ENCODE assay signal across 11 cellular contexts in genomic region chr17:44733753-44734152, GRCh38. TPM values are rescaled to one million over a fixed set of nuclear protein-coding genes. Genes with fewer than 3 reads are reported as not detected.
A peak's percentile ranks its signal among the peaks of the same experiment; 100 is the strongest.
DNase-seq lines count a peak whose midpoint lies in the region; ATAC-seq, FAIRE-seq and TF ChIP-seq lines count a peak whose summit lies in the region.
"Had no signal": no experiment of that assay in that cellular context is flagged by ENCODE, and none has a peak within 500 bp of the region (broad histone marks: within the 10 kb centered on the region; RNA-seq: fewer than 3 reads in every experiment).

No MANE protein-coding gene starts in this region.

- no peak overlapping the region for H4K91ac ChIP-seq in H1 (replicated peaks; ENCODE audit: insufficient read length, low read length)

- H3K9me3 ChIP-seq in H1 (ENCODE audit: insufficient read depth in 2 of 2, low read depth in 1 of 2, low read length in 1 of 2), result no peaks in the 10 kb centered on the region
- H3K9me3 ChIP-seq: esophagus squamous epithelium had no signal

- H3K27me3 ChIP-seq in H1 (replicated peaks in 1 of 4; ENCODE audit: control insufficient read depth in 3 of 4, extremely low read depth in 1 of 4, insufficient read depth in 3 of 4, low read length in 3 of 4), result no peaks in the 10 kb centered on the region
- H3K27me3 ChIP-seq: esophagus squamous epithelium had no signal

- no peak overlapping the region for H2BK12ac ChIP-seq in H1 (ENCODE audit: low read depth, low read length)

- peaks cover 10 to 36% (median 21%) of the 10 kb centered on the region in 4 experiments; a peak in 7 of 8 replicates for H3K36me3 ChIP-seq in H1 (ENCODE audit: control insufficient read depth in 2 of 4, insufficient read depth in 4 of 4, low read length in 3 of 4)

- H4K20me1 ChIP-seq in H1 (replicated peaks in 1 of 2; ENCODE audit: control insufficient read depth in 1 of 2, insufficient read depth in 2 of 2, low read length in 2 of 2), result peaks cover 0 to 2% of the 10 kb centered on the region in 2 experiments

- H3K14ac ChIP-seq in H1 (ENCODE audit: insufficient read length), result no peak overlapping the region

- no peak overlapping the region for H3K9ac ChIP-seq in H1 (replicated peaks in 1 of 4; ENCODE audit: extremely low read depth in 1 of 4, low read depth in 3 of 4, low read length in 3 of 4)

- POLR2A ChIA-PET in H1 (lab: Charles Lee; ENCODE audit: partially characterized antibody), result no interaction called here

- no peak for TF ChIP-seq POLR2A in H1 (IDR thresholded peaks at IDR 0.05; ENCODE audit: control extremely low read depth in 1 of 2, low read depth in 2 of 2, low read length in 2 of 2)
- no peak for TF ChIP-seq POLR2A in GM12892 (IDR thresholded peaks at IDR 0.05; ENCODE audit: low read depth, low read length)

- H3K23ac ChIP-seq in H1 (ENCODE audit: insufficient read length), result no peak overlapping the region

- CTCF ChIA-PET in H1 (lab: Charles Lee; ENCODE audit: partially characterized antibody), result interaction anchor here (0.6 to 7.1 kb wide), 14 partner anchors 9 to 200 kb away, joined by 3 to 38 read pairs (median 4); partner anchors contain the start of gene CCDC43

- no peak overlapping the region for H2AFZ ChIP-seq in H1 (ENCODE audit: low read length)

- ATAC-seq in GM19395 (IDR thresholded peaks at IDR 0.05; ENCODE audit: unreplicated experiment) (no peak), GM19452 (IDR thresholded peaks at IDR 0.05; ENCODE audit: unreplicated experiment) (no peak)
- ATAC-seq: naive thymus-derived CD8-positive, alpha-beta T cell had no signal

- H2BK20ac ChIP-seq in H1 (ENCODE audit: low read length), result no peak overlapping the region

- H2BK120ac ChIP-seq in H1 (replicated peaks; ENCODE audit: low read depth, low read length), result no peak overlapping the region

- 79% methylated on average over 5 of the region's 5 CpGs; no CpG with 5 or more reads in 1 of the 2 experiments for WGBS in H1 (ENCODE audit: extremely low coverage in 1 of 2, insufficient coverage in 1 of 2, insufficient read length in 1 of 2, insufficient replicate concordance in 2 of 2, low coverage in 1 of 2, low lambda C conversion rate in 2 of 2, missing lambda C conversion rate in 1 of 2), 2 experiments

- H2AK5ac ChIP-seq in H1 (ENCODE audit: low read depth, low read length), result no peak overlapping the region

- peak; percentile 64 to 76 for TF ChIP-seq RAD21 in H1 (IDR thresholded peaks at IDR 0.05 in 1 of 2, conservative IDR thresholded peaks at IDR 0.05 in 1 of 2; ENCODE audit: low read depth in 2 of 2, low read length in 2 of 2)

- no peak overlapping the region for H3K18ac ChIP-seq in H1 (ENCODE audit: extremely low read depth, low read length)

- no peak overlapping the region for H3K27ac ChIP-seq in H1 (ENCODE audit: low read depth, low read length)
- H3K27ac ChIP-seq: esophagus squamous epithelium had no signal

- no peak overlapping the region for H3K4me3 ChIP-seq in H1 (ENCODE audit: extremely low read depth in 1 of 4, insufficient read depth in 2 of 4, low read depth in 3 of 4, low read length in 4 of 4)
- no peak overlapping the region for H3K4me3 ChIP-seq in retinal pigment epithelial cell (ENCODE audit: low read length)
- H3K4me3 ChIP-seq: esophagus squamous epithelium had no signal

- DNase-seq in NCI-H526 (lab: John Stamatoyannopoulos, UW) (peak; percentile 27 to 52), NCI-H526 treated with DMSO at 0.1 percent for 48 hours (lab: John Stamatoyannopoulos, UW) (no peak), NCI-H2227 (lab: John Stamatoyannopoulos, UW; ENCODE audit: unreplicated experiment) (peak; percentile 33), H1 (ENCODE audit: low read depth in 1 of 2, low spot score in 2 of 2) (peak in 1 of 2 experiments; percentile 63), retinal pigment epithelial cell (ENCODE audit: low read depth) (no peak), GM12892 (ENCODE audit: insufficient read length) (no peak)
- DNase-seq: esophagus squamous epithelium; naive thymus-derived CD8-positive, alpha-beta T cell; RPMI8226 had no signal

- no peak overlapping the region for H3K4ac ChIP-seq in H1 (replicated peaks; ENCODE audit: insufficient read length, low read depth, low read length)

- peak; percentile 63 to 80 (median 80) for TF ChIP-seq CTCF in H1 (IDR thresholded peaks at IDR 0.05; ENCODE audit: control extremely low read depth in 1 of 3, insufficient read depth in 1 of 3, low read depth in 1 of 3, low read length in 3 of 3)
- peak; percentile 55 for TF ChIP-seq CTCF in retinal pigment epithelial cell (conservative IDR thresholded peaks at IDR 0.05; ENCODE audit: low read depth, low read length)

- no peak overlapping the region for H4K5ac ChIP-seq in H1 (ENCODE audit: insufficient read length, low read depth, low read length)

- H3K56ac ChIP-seq in H1 (replicated peaks; ENCODE audit: insufficient read length, low read depth, low read length), result no peak overlapping the region

- H3K79me1 ChIP-seq in H1 (ENCODE audit: low read depth, low read length), result no peaks in the 10 kb centered on the region

- H3K4me1 ChIP-seq in H1 (replicated peaks in 1 of 4; ENCODE audit: control insufficient read depth in 3 of 4, insufficient read depth in 4 of 4, low read length in 3 of 4), result peaks cover 2 to 6% (median 3%) of the 10 kb centered on the region in 4 experiments; a peak in 4 of 7 replicates
- H3K4me1 ChIP-seq: esophagus squamous epithelium had no signal

- no peak overlapping the region for H2BK5ac ChIP-seq in H1 (ENCODE audit: low read depth, low read length)

- no peak for TF ChIP-seq EP300 in H1 (IDR thresholded peaks at IDR 0.05; ENCODE audit: borderline replicate concordance in 1 of 2, low read depth in 2 of 2, low read length in 2 of 2)

- no peak overlapping the region for H3K4me2 ChIP-seq in H1 (ENCODE audit: insufficient read depth in 1 of 2, low read depth in 2 of 2, low read length in 2 of 2)

- H3K79me2 ChIP-seq in H1 (ENCODE audit: control insufficient read depth in 1 of 2, insufficient read depth in 2 of 2, low read length in 2 of 2), result no peaks in the 10 kb centered on the region

- FAIRE-seq in H1 (lab: Jason Lieb, UNC) (no peak), GM12892 (lab: Jason Lieb, UNC) (no peak)

- H4K8ac ChIP-seq in H1 (ENCODE audit: extremely low read depth, insufficient read depth, low read length), result no peak overlapping the region

- H3K23me2 ChIP-seq in H1 (ENCODE audit: low read depth, low read length), result no peaks in the 10 kb centered on the region; the same call in 1 of the 2 replicates

- no peak overlapping the region for H2BK15ac ChIP-seq in H1 (ENCODE audit: low read length)

TF ChIP-seq in H1, 55 proteins besides CTCF, POLR2A, EP300 and RAD21:
- no peak for TF ChIP-seq JUN (IDR thresholded peaks at IDR 0.05; ENCODE audit: low read depth, low read length)
- TF ChIP-seq MAFK (IDR thresholded peaks at IDR 0.05; ENCODE audit: low read depth, low read length), result no peak
- no peak for TF ChIP-seq SIX5 (IDR thresholded peaks at IDR 0.05; ENCODE audit: low read depth, low read length)
- no peak for TF ChIP-seq PHF8 (conservative IDR thresholded peaks at IDR 0.05; ENCODE audit: low read depth, low read length)
- TF ChIP-seq, protein P1, sequence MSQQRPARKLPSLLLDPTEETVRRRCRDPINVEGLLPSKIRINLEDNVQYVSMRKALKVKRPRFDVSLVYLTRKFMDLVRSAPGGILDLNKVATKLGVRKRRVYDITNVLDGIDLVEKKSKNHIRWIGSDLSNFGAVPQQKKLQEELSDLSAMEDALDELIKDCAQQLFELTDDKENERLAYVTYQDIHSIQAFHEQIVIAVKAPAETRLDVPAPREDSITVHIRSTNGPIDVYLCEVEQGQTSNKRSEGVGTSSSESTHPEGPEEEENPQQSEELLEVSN (IDR thresholded peaks at IDR 0.05), result no peak
- TF ChIP-seq SP2 (IDR thresholded peaks at IDR 0.05; ENCODE audit: low read length), result no peak
- TF ChIP-seq CBX5 (IDR thresholded peaks at IDR 0.05; ENCODE audit: low read depth, low read length), result no peak
TF ChIP-seq in H1: peak in this region for 0.

RNA-seq across cellular contexts. Expression of gene ADAM11, which starts 25.0 kb away (rescaled TPM):
- total RNA-seq in H1 (2021; fragmentation: NEBNext Ultra II Directional; extraction: Animal tissue kit (Norgen Biotek cat#: 25700)), result 2.8 and 2.9 TPM in 2 replicates
- polyA plus RNA-seq in H1 (2011; rRNA removed), result 2.3 and 2.7 TPM in 2 replicates
- polyA plus RNA-seq in H1 (2011; cell fraction: cytosol; rRNA removed), result 2.4 TPM
- polyA plus RNA-seq in H1 (2011; cell fraction: nucleus; rRNA removed), result 21.8 TPM
- polyA plus RNA-seq in H1 (2012, experiment 1 of 2), result 3.5 to 5.7 TPM (median 4.1 TPM) in 4 replicates
- polyA plus RNA-seq in H1 (2012, experiment 2 of 2), result 2.1 TPM
- polyA plus RNA-seq in H1 (2013, experiment 1 of 2), result 1.1 TPM
- 0.92 TPM for polyA plus RNA-seq in H1 (2013, experiment 2 of 2)
- 1.6 and 1.8 TPM in 2 replicates for polyA minus RNA-seq in H1 (2011; rRNA and poly(A)+ RNA removed)
- 2.6 TPM for polyA minus RNA-seq in H1 (2011; cell fraction: cytosol; rRNA and poly(A)+ RNA removed)
- 3.7 TPM for polyA minus RNA-seq in H1 (2011; cell fraction: nucleus; rRNA and poly(A)+ RNA removed)
- polyA plus RNA-seq in GM12892 (2012; ENCODE audit: missing spikeins), result 0.13 TPM

RNA-seq across cellular contexts. Expression of gene DBF4B, which starts 25.3 kb away (rescaled TPM):
- 26.9 and 29.1 TPM in 2 replicates for total RNA-seq in H1 (2021; fragmentation: NEBNext Ultra II Directional; extraction: Animal tissue kit (Norgen Biotek cat#: 25700))
- polyA plus RNA-seq in H1 (2011; rRNA removed), result 20.2 and 27.6 TPM in 2 replicates
- 22.9 TPM for polyA plus RNA-seq in H1 (2011; cell fraction: cytosol; rRNA removed)
- 49.0 TPM for polyA plus RNA-seq in H1 (2011; cell fraction: nucleus; rRNA removed)
- 22.7 to 25.1 TPM (median 24.1 TPM) in 4 replicates for polyA plus RNA-seq in H1 (2012, experiment 1 of 2)
- polyA plus RNA-seq in H1 (2012, experiment 2 of 2), result 18.2 TPM
- polyA plus RNA-seq in H1 (2013, experiment 1 of 2), result 16.0 TPM
- polyA plus RNA-seq in H1 (2013, experiment 2 of 2), result 14.8 TPM
- polyA minus RNA-seq in H1 (2011; rRNA and poly(A)+ RNA removed), result 16.4 and 19.4 TPM in 2 replicates
- polyA minus RNA-seq in H1 (2011; cell fraction: cytosol; rRNA and poly(A)+ RNA removed), result 12.1 TPM
- 18.0 TPM for polyA minus RNA-seq in H1 (2011; cell fraction: nucleus; rRNA and poly(A)+ RNA removed)
- 8.3 TPM for polyA plus RNA-seq in GM12892 (2012; ENCODE audit: missing spikeins)

RNA-seq across cellular contexts. Expression of gene CCDC43, which starts 44.2 kb away (rescaled TPM):
- total RNA-seq in H1 (2021; fragmentation: NEBNext Ultra II Directional; extraction: Animal tissue kit (Norgen Biotek cat#: 25700)), result 33.2 and 38.1 TPM in 2 replicates
- polyA plus RNA-seq in H1 (2011; rRNA removed), result 4.0 and 4.9 TPM in 2 replicates
- 10.3 TPM for polyA plus RNA-seq in H1 (2011; cell fraction: cytosol; rRNA removed)
- 3.1 TPM for polyA plus RNA-seq in H1 (2011; cell fraction: nucleus; rRNA removed)
- polyA plus RNA-seq in H1 (2012, experiment 1 of 2), result 19.3 to 35.8 TPM (median 23.8 TPM) in 4 replicates
- polyA plus RNA-seq in H1 (2012, experiment 2 of 2), result 5.2 TPM
- polyA plus RNA-seq in H1 (2013, experiment 1 of 2), result 28.4 TPM
- 28.6 TPM for polyA plus RNA-seq in H1 (2013, experiment 2 of 2)
- polyA minus RNA-seq in H1 (2011; rRNA and poly(A)+ RNA removed), result 7.2 and 12.3 TPM in 2 replicates
- 9.2 TPM for polyA minus RNA-seq in H1 (2011; cell fraction: cytosol; rRNA and poly(A)+ RNA removed)
- polyA minus RNA-seq in H1 (2011; cell fraction: nucleus; rRNA and poly(A)+ RNA removed), result 13.2 TPM
- 20.4 TPM for polyA plus RNA-seq in GM12892 (2012; ENCODE audit: missing spikeins)

Comparison
In these comparisons a context has a peak if more than half of its experiments do, and no peak if none do; other contexts are left out.
1. DNase-seq: peak in NCI-H526 (2 of 2) and NCI-H2227 (single experiment); none in NCI-H526 treated with DMSO at 0.1 percent for 48 hours (single experiment), retinal pigment epithelial cell (single experiment) and GM12892 (single experiment).